In the genomic region with DNA sequence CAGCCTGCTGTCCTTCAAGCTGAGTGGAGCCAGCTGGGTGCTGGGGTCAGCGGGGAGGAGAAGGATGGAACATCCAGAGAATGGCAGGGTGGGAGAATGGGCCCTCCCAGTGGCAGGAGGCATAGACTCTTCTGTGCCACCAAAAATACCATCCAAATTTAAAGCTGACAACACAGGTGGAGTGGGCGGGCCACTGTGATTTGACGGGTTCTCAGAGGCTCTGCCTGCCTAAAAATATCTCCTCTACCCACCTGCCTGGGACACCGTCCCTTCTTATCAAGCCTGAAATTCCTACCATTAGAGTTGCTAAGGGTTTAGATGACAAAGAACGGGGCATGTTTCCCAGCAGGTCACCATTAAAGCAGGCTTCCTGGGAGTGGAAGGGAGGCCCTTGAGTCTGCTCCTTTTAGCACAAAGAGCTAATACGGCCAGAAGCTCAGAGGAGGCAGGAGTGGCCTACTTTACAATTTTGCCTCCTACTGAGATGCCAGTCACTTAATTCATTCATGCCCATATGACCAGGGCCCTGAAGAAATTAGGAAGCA, we compare ENCODE assay signal across 28 cellular contexts. TPM values are rescaled to one million over a fixed set of nuclear protein-coding genes. Genes with fewer than 3 reads are reported as not detected.
"Had no signal": no experiment of that assay in that cellular context is flagged by ENCODE, and none has a peak within 500 bp of the region (broad histone marks: within the 10 kb centered on the region; RNA-seq: fewer than 3 reads in every experiment).

No MANE protein-coding gene starts in this region.

- H3K9me3 Mint-ChIP-seq: activated CD4-positive, alpha-beta memory T cell treated with anti-CD3 and anti-CD28 coated beads for 36 hours; activated naive CD8-positive, alpha-beta T cell treated with anti-CD3 and anti-CD28 coated beads, Interleukin-2, amount 10 ng/mL, durations not matched to agents 7 days and 5 days; brain; effector memory CD8-positive, alpha-beta T cell; immature natural killer cell; nephron had no signal

- H3K27ac ChIP-seq: ascending aorta, gastroesophageal sphincter, lower lobe of right lung, ovary, suprapubic skin, tibial nerve had no signal

- DNase-seq: activated CD4-positive, alpha-beta memory T cell treated with anti-CD3 and anti-CD28 coated beads for 36 hours; activated CD4-positive, alpha-beta T cell treated with anti-CD3 and anti-CD28 coated beads for 48 hours; activated CD8-positive, alpha-beta memory T cell treated with anti-CD3 and anti-CD28 coated beads, Interleukin-2, amount 50 U/mL, for 4 hours; activated gamma-delta T cell; activated naive CD4-positive, alpha-beta T cell treated with anti-CD3 and anti-CD28 coated beads, Interleukin-2, amount 10 ng/mL, durations not matched to agents 7 days and 5 days; activated naive CD8-positive, alpha-beta T cell treated with anti-CD3 and anti-CD28 coated beads, Interleukin-2, amount 10 ng/mL, durations not matched to agents 7 days and 5 days; activated T-cell treated with anti-CD3 and anti-CD28 coated beads, Interleukin-2, amount 50 U/mL, for 1 hour; cortex of kidney; effector memory CD8-positive, alpha-beta T cell; hypothalamus; immature natural killer cell; lower lobe of right lung; ovary; stimulated activated CD4-positive, alpha-beta T cell treated with anti-CD3 and anti-CD28 coated beads, Interleukin-15, amount 100 ng/mL, for 24 hours; stimulated activated CD4-positive, alpha-beta T cell treated with anti-CD3 and anti-CD28 coated beads, Interleukin-2, amount 100 ng/mL, for 24 hours; stimulated activated naive CD4-positive, alpha-beta T cell; T-helper 2 cell had no signal

- ATAC-seq: activated CD4-positive, CD25-positive, alpha-beta regulatory T cell treated with anti-CD3 and anti-CD28 coated beads, Interleukin-2, amount 50 U/mL, for 24 hours; effector memory CD8-positive, alpha-beta T cell; gastroesophageal sphincter; lower lobe of right lung had no signal

- H3K36me3 ChIP-seq: ascending aorta, gastroesophageal sphincter, lower lobe of right lung, ovary, suprapubic skin, tibial nerve had no signal

- H3K4me1 ChIP-seq: ascending aorta, gastroesophageal sphincter, lower lobe of right lung, suprapubic skin, tibial nerve had no signal

- H3K4me3 Mint-ChIP-seq: activated CD4-positive, alpha-beta memory T cell treated with anti-CD3 and anti-CD28 coated beads for 36 hours; activated naive CD4-positive, alpha-beta T cell treated with anti-CD3 and anti-CD28 coated beads, Interleukin-2, amount 10 ng/mL, durations not matched to agents 7 days and 5 days; activated naive CD8-positive, alpha-beta T cell treated with anti-CD3 and anti-CD28 coated beads, Interleukin-2, amount 10 ng/mL, durations not matched to agents 7 days and 5 days; brain; effector memory CD8-positive, alpha-beta T cell; immature natural killer cell; nephron had no signal

- H3K36me3 Mint-ChIP-seq: activated CD4-positive, alpha-beta memory T cell treated with anti-CD3 and anti-CD28 coated beads for 36 hours; activated naive CD4-positive, alpha-beta T cell treated with anti-CD3 and anti-CD28 coated beads, Interleukin-2, amount 10 ng/mL, durations not matched to agents 7 days and 5 days; activated naive CD8-positive, alpha-beta T cell treated with anti-CD3 and anti-CD28 coated beads, Interleukin-2, amount 10 ng/mL, durations not matched to agents 7 days and 5 days; brain; immature natural killer cell had no signal

- H3K27ac Mint-ChIP-seq: activated CD4-positive, alpha-beta memory T cell treated with anti-CD3 and anti-CD28 coated beads for 36 hours; activated naive CD4-positive, alpha-beta T cell treated with anti-CD3 and anti-CD28 coated beads, Interleukin-2, amount 10 ng/mL, durations not matched to agents 7 days and 5 days; activated naive CD8-positive, alpha-beta T cell treated with anti-CD3 and anti-CD28 coated beads, Interleukin-2, amount 10 ng/mL, durations not matched to agents 7 days and 5 days; effector memory CD8-positive, alpha-beta T cell; immature natural killer cell; nephron; progenitor cell of endocrine pancreas had no signal

- H3K4me3 ChIP-seq: ascending aorta, gastroesophageal sphincter, lower lobe of right lung, ovary, suprapubic skin, tibial nerve had no signal

- H3K9me3 ChIP-seq: ascending aorta, gastroesophageal sphincter, lower lobe of right lung, ovary, suprapubic skin had no signal

- H3K27me3 ChIP-seq: ascending aorta, gastroesophageal sphincter, ovary, suprapubic skin had no signal

- H3K4me1 Mint-ChIP-seq: nephron had no signal

RNA-seq across cellular contexts. Expression of gene MARCHF4, which starts 19.8 kb away (rescaled TPM):
- total RNA-seq: activated CD4-positive, alpha-beta memory T cell treated with anti-CD3 and anti-CD28 coated beads for 36 hours; activated CD8-positive, alpha-beta memory T cell treated with anti-CD3 and anti-CD28 coated beads for 36 hours; activated naive CD8-positive, alpha-beta T cell treated with anti-CD3 and anti-CD28 coated beads, Interleukin-2, amount 10 ng/mL, durations not matched to agents 7 days and 5 days; ascending aorta; gastroesophageal sphincter; tibial nerve; ureter had no signal
- polyA plus RNA-seq: esophagus had no signal
